8 cellular contexts compared by ENCODE assay signal in genomic region chr6:52577022-52577777, GRCh38. TPM values are rescaled to one million over a fixed set of nuclear protein-coding genes. Genes with fewer than 3 reads are reported as not detected.
DNase-seq lines count a peak whose midpoint lies in the region; ATAC-seq and TF ChIP-seq lines count a peak whose summit lies in the region.

TRAM2 (minus strand) TSS chr6:52577060; CDS start chr6:52576915, 145 bp downstream.

- H3K36me3 ChIP-seq in kidney epithelial cell (ENCODE audit: control insufficient read depth, insufficient read depth, low read length) = no peaks in the 10 kb centered on the region

- peak; percentile 44 for ATAC-seq in HG02938 (IDR thresholded peaks at IDR 0.05; ENCODE audit: unreplicated experiment)

- peak within 1 kb of the TSS; percentile 68 for H3K4me3 ChIP-seq in kidney epithelial cell (ENCODE audit: low read depth, low read length)

- TF ChIP-seq CTCF in kidney epithelial cell (IDR thresholded peaks at IDR 0.05; ENCODE audit: insufficient read depth, low read length, poor library complexity, severe bottlenecking) = no peak

- DNase-seq in NK-92 (lab: John Stamatoyannopoulos, UW; ENCODE audit: unreplicated experiment) (peak; percentile 14), NCI-H2171 treated with DMSO at 0.1 percent for 48 hours (lab: John Stamatoyannopoulos, UW) (peak; percentile 70), cerebellar cortex (ENCODE audit: low spot score) (peak; percentile 54), kidney epithelial cell (ENCODE audit: low read depth) (no peak)
- no peak for DNase-seq in NK-92 treated with Interleukin-12 subunit alpha and Interleukin-12 subunit beta, amount 100 ng/mL, for 24 hours (lab: John Stamatoyannopoulos, UW)
- DNase-seq in activated CD4-positive, CD25-positive, alpha-beta regulatory T cell treated with anti-CD3 and anti-CD28 coated beads, Interleukin-2, amount 50 U/mL, for 16 hours (ENCODE audit: low read depth, low spot score) = peak; percentile 58
- DNase-seq in stimulated activated CD4-positive, alpha-beta T cell treated with anti-CD3 and anti-CD28 coated beads, Interleukin-15, amount 100 ng/mL, for 48 hours (ENCODE audit: low read depth in 2 of 2) = peak; percentile 17 to 52

- no peaks in the 10 kb centered on the region for H3K27me3 ChIP-seq in kidney epithelial cell (ENCODE audit: control insufficient read depth, insufficient read depth, low read length)

RNA-seq across cellular contexts. Expression of gene TRAM2, which starts in this region (rescaled TPM):
- total RNA-seq in kidney epithelial cell = 13.1 and 15.6 TPM in 2 replicates

Comparison
In these comparisons a context has a peak if more than half of its experiments do, and no peak if none do; other contexts are left out.
1. DNase-seq: peak in NK-92 (single experiment), NCI-H2171 treated with DMSO at 0.1 percent for 48 hours (single experiment), activated CD4-positive, CD25-positive, alpha-beta regulatory T cell treated with anti-CD3 and anti-CD28 coated beads, Interleukin-2, amount 50 U/mL, for 16 hours (single experiment), cerebellar cortex (single experiment) and stimulated activated CD4-positive, alpha-beta T cell treated with anti-CD3 and anti-CD28 coated beads, Interleukin-15, amount 100 ng/mL, for 48 hours (2 of 2); none in NK-92 treated with Interleukin-12 subunit alpha and Interleukin-12 subunit beta, amount 100 ng/mL, for 24 hours (single experiment) and kidney epithelial cell (single experiment).